1 cellular context compared by ENCODE assay signal in the genomic region with DNA sequence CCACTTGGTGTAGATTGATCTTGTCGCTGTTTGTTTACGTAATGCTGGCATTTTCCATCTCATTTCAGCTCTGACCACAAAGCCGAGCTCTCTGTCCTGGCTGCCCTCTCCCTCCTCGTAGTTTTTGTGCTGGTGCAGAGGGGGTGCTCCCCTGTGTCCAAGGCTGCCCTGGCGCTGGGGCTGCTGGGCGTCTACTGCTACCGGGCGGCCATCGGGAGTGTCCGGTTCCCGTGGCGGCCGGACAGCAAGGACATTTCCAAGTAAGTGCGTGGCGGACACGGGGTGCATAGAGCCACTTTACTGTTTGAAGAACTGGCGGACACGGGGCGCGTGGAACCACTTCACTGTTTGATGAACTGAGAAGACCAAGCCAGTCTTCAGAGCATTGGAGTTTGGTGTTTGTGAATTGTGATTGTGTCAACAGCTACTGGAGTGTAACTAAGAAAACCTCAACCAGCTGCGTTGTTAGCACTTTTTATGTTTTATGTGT.
TF ChIP-seq lines count a peak whose summit lies in the region.

No MANE protein-coding gene starts in this region.

TF ChIP-seq in WTC11, 78 proteins besides CTCF, POLR2A, EP300 and RAD21 (continued from another document):
- TF ChIP-seq, protein P1, sequence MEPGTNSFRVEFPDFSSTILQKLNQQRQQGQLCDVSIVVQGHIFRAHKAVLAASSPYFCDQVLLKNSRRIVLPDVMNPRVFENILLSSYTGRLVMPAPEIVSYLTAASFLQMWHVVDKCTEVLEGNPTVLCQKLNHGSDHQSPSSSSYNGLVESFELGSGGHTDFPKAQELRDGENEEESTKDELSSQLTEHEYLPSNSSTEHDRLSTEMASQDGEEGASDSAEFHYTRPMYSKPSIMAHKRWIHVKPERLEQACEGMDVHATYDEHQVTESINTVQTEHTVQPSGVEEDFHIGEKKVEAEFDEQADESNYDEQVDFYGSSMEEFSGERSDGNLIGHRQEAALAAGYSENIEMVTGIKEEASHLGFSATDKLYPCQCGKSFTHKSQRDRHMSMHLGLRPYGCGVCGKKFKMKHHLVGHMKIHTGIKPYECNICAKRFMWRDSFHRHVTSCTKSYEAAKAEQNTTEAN (CRISPR knock-in tag; IDR thresholded peaks at IDR 0.05): no peak
- TF ChIP-seq E2F1 (CRISPR knock-in tag; IDR thresholded peaks at IDR 0.05) (no peak), ZNF232 (CRISPR knock-in tag; IDR thresholded peaks at IDR 0.05) (no peak), CREM (CRISPR knock-in tag; IDR thresholded peaks at IDR 0.05) (no peak), NR1H2 (CRISPR knock-in tag; IDR thresholded peaks at IDR 0.05) (no peak)
